ENCODE assay signal across 1 cellular context in the genomic region with DNA sequence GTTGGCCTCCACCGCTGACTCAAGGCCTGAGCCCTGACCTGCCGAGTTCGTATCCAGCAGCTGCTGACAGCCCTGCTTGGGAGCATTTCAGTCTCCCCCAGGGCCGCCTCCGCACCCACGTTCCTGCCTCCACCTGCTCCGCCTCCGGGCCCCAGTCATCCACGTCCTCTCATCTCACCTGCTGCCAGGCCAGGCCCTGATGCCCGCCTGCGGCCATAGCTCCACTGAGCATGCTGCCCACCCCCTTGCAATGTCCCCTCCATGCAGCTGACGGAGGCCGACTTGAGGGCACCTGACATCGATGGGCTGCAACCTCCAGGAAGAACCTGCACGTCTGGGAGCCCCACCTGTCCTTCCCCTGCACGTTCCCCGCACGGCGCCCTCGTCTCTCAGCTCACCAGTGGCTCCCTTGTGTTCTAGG.
TF ChIP-seq lines count a peak whose summit lies in the region.

No MANE protein-coding gene starts in this region.

TF ChIP-seq in HepG2, 621 proteins besides CTCF, POLR2A, EP300 and RAD21:
- no peak for TF ChIP-seq SKI (IDR thresholded peaks at IDR 0.05; ENCODE audit: partially characterized antibody)
- peak; percentile 19 for TF ChIP-seq AGO2 (optimal IDR thresholded peaks at IDR 0.05; ENCODE audit: low read depth, low read length)
